19 cellular contexts compared by ENCODE assay signal in the genomic region with DNA sequence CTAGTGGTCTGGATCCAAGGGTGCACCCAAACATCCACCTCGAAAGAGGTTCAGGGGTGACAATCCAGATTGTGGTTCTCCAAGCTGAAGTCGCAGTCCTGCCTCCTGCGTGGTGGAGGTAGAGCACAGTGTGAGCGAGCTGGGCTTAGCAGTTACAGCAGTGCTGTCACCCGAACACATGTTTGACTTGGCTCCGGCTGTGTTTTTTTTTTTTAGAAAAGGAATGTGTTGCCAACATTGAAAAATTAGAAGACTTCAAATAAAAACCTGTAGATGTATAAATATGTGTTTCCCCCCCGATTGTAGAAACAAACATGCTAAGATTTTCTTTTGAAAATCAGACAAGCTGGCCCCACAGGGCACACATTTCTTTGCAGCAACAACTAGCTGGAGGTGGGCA.
DNase-seq lines count a peak whose midpoint lies in the region; ATAC-seq and TF ChIP-seq lines count a peak whose summit lies in the region.
"Had no signal": no experiment of that assay in that cellular context is flagged by ENCODE, and none has a peak within 500 bp of the region (broad histone marks: within the 10 kb centered on the region; RNA-seq: fewer than 3 reads in every experiment).

No MANE protein-coding gene starts in this region.

- TF ChIP-seq CTCF in Loucy (conservative IDR thresholded peaks at IDR 0.05; ENCODE audit: low read length) (no peak), fibroblast of the aortic adventitia (IDR thresholded peaks at IDR 0.05; ENCODE audit: insufficient read depth, low read length) (no peak), right lobe of liver (IDR thresholded peaks at IDR 0.05) (no peak)

- peak overlapping the region in 2 of 3 donors; percentile 25 to 62 for H3K27ac ChIP-seq in right lobe of liver

- no peaks in the 10 kb centered on the region for H4K20me1 ChIP-seq in Loucy (ENCODE audit: insufficient read depth, low read length, poor library complexity, severe bottlenecking)

- peaks cover 56% of the 10 kb centered on the region for H3K4me1 ChIP-seq in Loucy (ENCODE audit: insufficient read depth, low read length, poor library complexity, severe bottlenecking)
- peaks cover 0 to 18% (median 8%) of the 10 kb centered on the region in 4 donors for H3K4me1 ChIP-seq in right lobe of liver

- no peaks in the 10 kb centered on the region for H3K79me2 ChIP-seq in Loucy (ENCODE audit: insufficient read depth, low read length)

- no peaks in the 10 kb centered on the region for H3K9me2 ChIP-seq in Loucy (replicated peaks; ENCODE audit: low read depth, low read length)

- H3F3A ChIP-seq in Loucy (ENCODE audit: low read depth) = no peaks in the 10 kb centered on the region

- H3K36me3 ChIP-seq in Loucy (ENCODE audit: insufficient read depth, low read length) = no peaks in the 10 kb centered on the region
- H3K36me3 ChIP-seq in right lobe of liver = no peaks in the 10 kb centered on the region

- WGBS in right lobe of liver (ENCODE audit: insufficient coverage, low coverage, low lambda C conversion rate, missing lambda C conversion rate) = 11% methylated on average over 2 of the region's 7 CpGs

- H3K4me3 ChIP-seq in Loucy (ENCODE audit: low read length, poor library complexity, severe bottlenecking) (no peak overlapping the region), fibroblast of the aortic adventitia (ENCODE audit: low read depth, low read length) (no peak overlapping the region), right lobe of liver (no peak overlapping the region)

- no peak overlapping the region for H2AFZ ChIP-seq in Loucy (ENCODE audit: low read length)

- peak overlapping the region; percentile 56 for H3K9ac ChIP-seq in Loucy (ENCODE audit: low read depth, low read length, poor library complexity, severe bottlenecking)

- intact Hi-C loops in right lobe of liver (cut with DNase I) = no loop called here

- H3K9me3 ChIP-seq in Loucy (ENCODE audit: insufficient read depth, low read depth, low read length) (no peaks in the 10 kb centered on the region), right lobe of liver (no peaks in the 10 kb centered on the region)

- no peak overlapping the region for H3K4me2 ChIP-seq in Loucy (ENCODE audit: low read depth, low read length, poor library complexity, severe bottlenecking)

- DNase-seq in AG08396 (ENCODE audit: low spot score) (peak; percentile 41), fibroblast of the aortic adventitia (ENCODE audit: low read depth) (peak; percentile 30), right lobe of liver (peak; percentile 55 to 69 (median 67)), NCI-H82 (lab: John Stamatoyannopoulos, UW) (no peak)
- DNase-seq in activated CD4-positive, CD25-positive, alpha-beta regulatory T cell (lab: John Stamatoyannopoulos, UW) = no peak
- DNase-seq in activated effector memory CD4-positive, alpha-beta T cell treated with Interleukin-2 at 50 U/mL for 16 hours = no peak
- DNase-seq: activated CD4-positive, alpha-beta T cell treated with anti-CD3 and anti-CD28 coated beads, Interleukin-2, amount 50 U/mL, for 1 hour; activated CD8-positive, alpha-beta memory T cell treated with anti-CD3 and anti-CD28 coated beads, Interleukin-2, amount 50 U/mL, for 48 hours; CD4-positive, CD25-positive, alpha-beta regulatory T cell; DMS153; effector memory CD8-positive, alpha-beta T cell; Kasumi-1; mesenchymal stem cell; naive thymus-derived CD8-positive, alpha-beta T cell; NCI-H1092 treated with DMSO at 0.1 percent for 48 hours; NCI-H2081 treated with DMSO at 0.1 percent for 48 hours; stimulated activated CD4-positive, alpha-beta T cell treated with anti-CD3 and anti-CD28 coated beads, Interleukin-4, amount 100 ng/mL, for 4 hours had no signal

- no peaks in the 10 kb centered on the region for H3K27me3 ChIP-seq in Loucy (ENCODE audit: insufficient read depth, low read length, poor library complexity, severe bottlenecking)
- H3K27me3 ChIP-seq in right lobe of liver = no peaks in the 10 kb centered on the region

- peak; percentile 84 to 89 (median 86) for ATAC-seq in right lobe of liver
- no peak for ATAC-seq in HG03025 (IDR thresholded peaks at IDR 0.05; ENCODE audit: low FRiP score, unreplicated experiment)
- ATAC-seq: effector memory CD8-positive, alpha-beta T cell; naive thymus-derived CD8-positive, alpha-beta T cell had no signal

- no peak for TF ChIP-seq POLR2A in right lobe of liver (IDR thresholded peaks at IDR 0.05)

Comparison
In these comparisons a context has a peak if more than half of its experiments do, and no peak if none do; other contexts are left out.
1. DNase-seq: peak in AG08396 (single experiment), fibroblast of the aortic adventitia (single experiment) and right lobe of liver (3 of 3); none in activated CD4-positive, CD25-positive, alpha-beta regulatory T cell (0 of 4), NCI-H82 (single experiment) and activated effector memory CD4-positive, alpha-beta T cell treated with Interleukin-2 at 50 U/mL for 16 hours (single experiment).